In genomic region chr1:234402939-234403338, GRCh38 we compare ENCODE assay signal across 18 cellular contexts. TPM values are rescaled to one million over a fixed set of nuclear protein-coding genes. Genes with fewer than 3 reads are reported as not detected.
DNase-seq lines count a peak whose midpoint lies in the region; ATAC-seq and TF ChIP-seq lines count a peak whose summit lies in the region.
"Had no signal": no experiment of that assay in that cellular context is flagged by ENCODE, and none has a peak within 500 bp of the region (broad histone marks: within the 10 kb centered on the region; RNA-seq: fewer than 3 reads in every experiment).

No MANE protein-coding gene starts in this region.

- H3K36me3 ChIP-seq in CD8-positive, alpha-beta T cell (ENCODE audit: insufficient read depth, low read length), result no peaks in the 10 kb centered on the region
- no peaks in the 10 kb centered on the region; the same call in 1 of the 2 replicates for H3K36me3 ChIP-seq in H7 (replicated peaks; ENCODE audit: control insufficient read depth, insufficient read depth, low read length)
- H3K36me3 ChIP-seq: uterus had no signal

- H3K27me3 Mint-ChIP-seq in activated T-cell treated with anti-CD3 and anti-CD28 coated beads, Interleukin-2, amount 50 U/mL, for 24 hours, result no peaks in the 10 kb centered on the region
- no peaks in the 10 kb centered on the region for H3K27me3 Mint-ChIP-seq in activated T-cell treated with anti-CD3 and anti-CD28 coated beads, Interleukin-2, amount 50 U/mL, for 4 hours (ENCODE audit: low read depth)
- no peaks in the 10 kb centered on the region for H3K27me3 Mint-ChIP-seq in CD8-positive, alpha-beta T cell (ENCODE audit: low read depth)
- H3K27me3 Mint-ChIP-seq in activated T-helper 2 cell treated with anti-CD3 and anti-CD28 coated beads, Interferon-gamma antibody, Interleukin-2, Interleukin-4, amounts not matched to agents 10 μg/mL and 5 μg/mL and 100 μg/mL, durations not matched to agents 14 hours and 24 hours and 36 hours (ENCODE audit: low read depth), result no peaks in the 10 kb centered on the region
- no peaks in the 10 kb centered on the region for H3K27me3 Mint-ChIP-seq in natural killer cell treated with Interleukin-12 subunit alpha and Interleukin-12 subunit beta and Interleukin-15 and Interleukin-18, amount 100 ng/mL, for 72 hours

- CTCF ChIA-PET in CD8-positive, alpha-beta T cell (lab: Charles Lee), result no interaction called here

- peaks cover 23% of the 10 kb centered on the region for H3K4me1 ChIP-seq in CD8-positive, alpha-beta T cell (ENCODE audit: insufficient read depth, low read length)
- H3K4me1 ChIP-seq: uterus had no signal

- no peak overlapping the region for H3K4me3 Mint-ChIP-seq in activated T-cell treated with anti-CD3 and anti-CD28 coated beads, Interleukin-2, amount 50 U/mL, for 24 hours
- H3K4me3 Mint-ChIP-seq in activated T-cell treated with anti-CD3 and anti-CD28 coated beads, Interleukin-2, amount 50 U/mL, for 4 hours, result no peak overlapping the region
- no peak overlapping the region for H3K4me3 Mint-ChIP-seq in CD8-positive, alpha-beta T cell
- peak overlapping the region; percentile 2 for H3K4me3 Mint-ChIP-seq in activated T-helper 2 cell treated with anti-CD3 and anti-CD28 coated beads, Interferon-gamma antibody, Interleukin-2, Interleukin-4, amounts not matched to agents 10 μg/mL and 5 μg/mL and 100 μg/mL, durations not matched to agents 14 hours and 24 hours and 36 hours (ENCODE audit: low read depth)
- H3K4me3 Mint-ChIP-seq in natural killer cell treated with Interleukin-12 subunit alpha and Interleukin-12 subunit beta and Interleukin-15 and Interleukin-18, amount 100 ng/mL, for 72 hours, result peak overlapping the region; percentile 6
- H3K4me3 Mint-ChIP-seq: HFFc6, nephron progenitor cell had no signal

- H3K27ac ChIP-seq in CD8-positive, alpha-beta T cell (ENCODE audit: low read depth, low read length), result no peak overlapping the region
- H3K27ac ChIP-seq: epithelial cell of prostate, heart right ventricle, sigmoid colon, uterus had no signal

- H3K27me3 ChIP-seq in CD8-positive, alpha-beta T cell (ENCODE audit: insufficient read depth, low read length), result no peaks in the 10 kb centered on the region
- H3K27me3 ChIP-seq in H7 (ENCODE audit: control insufficient read depth, insufficient read depth, low read length), result no peaks in the 10 kb centered on the region
- H3K27me3 ChIP-seq: heart right ventricle, sigmoid colon, uterus had no signal

- no peaks in the 10 kb centered on the region for H3K9me3 ChIP-seq in CD8-positive, alpha-beta T cell (ENCODE audit: low read length)
- H3K9me3 ChIP-seq: heart right ventricle, sigmoid colon, uterus had no signal

- ATAC-seq in activated T-cell treated with anti-CD3 and anti-CD28 coated beads, Interleukin-2, amount 50 U/mL, for 4 hours, result no peak
- ATAC-seq in CD8-positive, alpha-beta T cell, result no peak
- no peak for ATAC-seq in natural killer cell treated with Interleukin-12 subunit alpha and Interleukin-12 subunit beta and Interleukin-15 and Interleukin-18, amount 100 ng/mL, for 72 hours

- POLR2A ChIA-PET in CD8-positive, alpha-beta T cell (lab: Charles Lee), result no interaction called here

- TF ChIP-seq CTCF in CD8-positive, alpha-beta T cell (IDR thresholded peaks at IDR 0.05), result no peak

- intact Hi-C loops in CD8-positive, alpha-beta T cell (cut with DNase I, micrococcal nuclease), result no loop called here
- intact Hi-C loops in activated T-helper 2 cell treated with anti-CD3 and anti-CD28 coated beads, Interferon-gamma antibody, Interleukin-2, Interleukin-4, amounts not matched to agents 10 μg/mL and 5 μg/mL and 100 μg/mL, durations not matched to agents 14 hours and 24 hours and 36 hours (cut with micrococcal nuclease), result loop anchor here (10.0 kb wide), 1 partner anchor 202 kb away; no protein-coding TSS in a partner anchor

- peaks cover 82% of the 10 kb centered on the region for H3K36me3 Mint-ChIP-seq in activated T-cell treated with anti-CD3 and anti-CD28 coated beads, Interleukin-2, amount 50 U/mL, for 24 hours (ENCODE audit: low read depth)
- H3K36me3 Mint-ChIP-seq in activated T-cell treated with anti-CD3 and anti-CD28 coated beads, Interleukin-2, amount 50 U/mL, for 4 hours (ENCODE audit: insufficient read depth), result peaks cover 11% of the 10 kb centered on the region
- peaks cover 52% of the 10 kb centered on the region for H3K36me3 Mint-ChIP-seq in CD8-positive, alpha-beta T cell
- H3K36me3 Mint-ChIP-seq in activated T-helper 2 cell treated with anti-CD3 and anti-CD28 coated beads, Interferon-gamma antibody, Interleukin-2, Interleukin-4, amounts not matched to agents 10 μg/mL and 5 μg/mL and 100 μg/mL, durations not matched to agents 14 hours and 24 hours and 36 hours (ENCODE audit: low read depth), result peaks cover 67% of the 10 kb centered on the region
- peaks cover 9% of the 10 kb centered on the region for H3K36me3 Mint-ChIP-seq in natural killer cell treated with Interleukin-12 subunit alpha and Interleukin-12 subunit beta and Interleukin-15 and Interleukin-18, amount 100 ng/mL, for 72 hours

- H3K4me3 ChIP-seq in CD8-positive, alpha-beta T cell (ENCODE audit: low read depth, low read length), result no peak overlapping the region
- H3K4me3 ChIP-seq in H7 (ENCODE audit: insufficient read depth, low read depth, low read length), result no peak overlapping the region
- H3K4me3 ChIP-seq: heart right ventricle, sigmoid colon, uterus had no signal

- no peaks in the 10 kb centered on the region for H3K9me3 Mint-ChIP-seq in activated T-cell treated with anti-CD3 and anti-CD28 coated beads, Interleukin-2, amount 50 U/mL, for 24 hours
- H3K9me3 Mint-ChIP-seq in activated T-cell treated with anti-CD3 and anti-CD28 coated beads, Interleukin-2, amount 50 U/mL, for 4 hours, result peaks cover 2% of the 10 kb centered on the region
- no peaks in the 10 kb centered on the region for H3K9me3 Mint-ChIP-seq in CD8-positive, alpha-beta T cell
- no peaks in the 10 kb centered on the region for H3K9me3 Mint-ChIP-seq in activated T-helper 2 cell treated with anti-CD3 and anti-CD28 coated beads, Interferon-gamma antibody, Interleukin-2, Interleukin-4, amounts not matched to agents 10 μg/mL and 5 μg/mL and 100 μg/mL, durations not matched to agents 14 hours and 24 hours and 36 hours
- no peaks in the 10 kb centered on the region for H3K9me3 Mint-ChIP-seq in natural killer cell treated with Interleukin-12 subunit alpha and Interleukin-12 subunit beta and Interleukin-15 and Interleukin-18, amount 100 ng/mL, for 72 hours
- H3K9me3 Mint-ChIP-seq: HFFc6, nephron progenitor cell had no signal

- DNase-seq in activated T-cell treated with anti-CD3 and anti-CD28 coated beads, Interleukin-2, amount 50 U/mL, for 24 hours, result no peak
- no peak for DNase-seq in activated T-cell treated with anti-CD3 and anti-CD28 coated beads, Interleukin-2, amount 50 U/mL, for 4 hours
- DNase-seq in CD8-positive, alpha-beta T cell, result no peak
- no peak for DNase-seq in activated T-helper 2 cell treated with anti-CD3 and anti-CD28 coated beads, Interferon-gamma antibody, Interleukin-2, Interleukin-4, amounts not matched to agents 10 μg/mL and 5 μg/mL and 100 μg/mL, durations not matched to agents 14 hours and 24 hours and 36 hours (ENCODE audit: low spot score)
- no peak for DNase-seq in natural killer cell treated with Interleukin-12 subunit alpha and Interleukin-12 subunit beta and Interleukin-15 and Interleukin-18, amount 100 ng/mL, for 72 hours (ENCODE audit: low spot score)
- DNase-seq in H7 (no peak), hypothalamus (lab: John Stamatoyannopoulos, UW) (no peak), SHP77 treated with DMSO at 0.1 percent for 48 hours (lab: John Stamatoyannopoulos, UW) (no peak)
- DNase-seq: DMS79 treated with DMSO at 0.1 percent for 48 hours, HFFc6, KG1, NCI-H1436 treated with DMSO at 0.1 percent for 48 hours, nephron progenitor cell, sigmoid colon, T-helper 9 cell, uterus had no signal

- H3K4me1 Mint-ChIP-seq in activated T-cell treated with anti-CD3 and anti-CD28 coated beads, Interleukin-2, amount 50 U/mL, for 24 hours (ENCODE audit: low read depth), result peaks cover 70% of the 10 kb centered on the region
- peaks cover 73% of the 10 kb centered on the region for H3K4me1 Mint-ChIP-seq in activated T-cell treated with anti-CD3 and anti-CD28 coated beads, Interleukin-2, amount 50 U/mL, for 4 hours (ENCODE audit: low read depth)
- peaks cover 37% of the 10 kb centered on the region for H3K4me1 Mint-ChIP-seq in CD8-positive, alpha-beta T cell (ENCODE audit: low read depth)
- peaks cover 57% of the 10 kb centered on the region for H3K4me1 Mint-ChIP-seq in activated T-helper 2 cell treated with anti-CD3 and anti-CD28 coated beads, Interferon-gamma antibody, Interleukin-2, Interleukin-4, amounts not matched to agents 10 μg/mL and 5 μg/mL and 100 μg/mL, durations not matched to agents 14 hours and 24 hours and 36 hours (ENCODE audit: low read depth)
- H3K4me1 Mint-ChIP-seq in natural killer cell treated with Interleukin-12 subunit alpha and Interleukin-12 subunit beta and Interleukin-15 and Interleukin-18, amount 100 ng/mL, for 72 hours (ENCODE audit: low read depth in 2 of 2), result peaks cover 31 to 41% of the 10 kb centered on the region in 2 donors
- H3K4me1 Mint-ChIP-seq: nephron progenitor cell had no signal

- H3K27ac Mint-ChIP-seq in activated T-cell treated with anti-CD3 and anti-CD28 coated beads, Interleukin-2, amount 50 U/mL, for 24 hours, result peak overlapping the region; percentile 37
- H3K27ac Mint-ChIP-seq in CD8-positive, alpha-beta T cell, result peak overlapping the region; percentile 45
- peak overlapping the region; percentile 34 for H3K27ac Mint-ChIP-seq in activated T-helper 2 cell treated with anti-CD3 and anti-CD28 coated beads, Interferon-gamma antibody, Interleukin-2, Interleukin-4, amounts not matched to agents 10 μg/mL and 5 μg/mL and 100 μg/mL, durations not matched to agents 14 hours and 24 hours and 36 hours
- H3K27ac Mint-ChIP-seq in natural killer cell treated with Interleukin-12 subunit alpha and Interleukin-12 subunit beta and Interleukin-15 and Interleukin-18, amount 100 ng/mL, for 72 hours, result peak overlapping the region in 1 of 2 donors; percentile 12
- H3K27ac Mint-ChIP-seq: HFFc6, nephron progenitor cell had no signal

RNA-seq across cellular contexts. Expression of gene COA6, which starts 29.7 kb away (rescaled TPM):
- 10 to 100 TPM; 55.6 to 65.4 (median 62.8) TPM for total RNA-seq in activated T-cell treated with anti-CD3 and anti-CD28 coated beads, Interleukin-2, amount 50 U/mL, for 4 hours
- total RNA-seq in CD8-positive, alpha-beta T cell, result 1 to 10 TPM; 7.2 to 8.9 TPM
- total RNA-seq in activated T-helper 2 cell treated with anti-CD3 and anti-CD28 coated beads, Interferon-gamma antibody, Interleukin-2, Interleukin-4, amounts not matched to agents 10 μg/mL and 5 μg/mL and 100 μg/mL, durations not matched to agents 14 hours and 24 hours and 36 hours, result 60.3 and 63.6 TPM in 2 replicates
- total RNA-seq in natural killer cell treated with Interleukin-12 subunit alpha and Interleukin-12 subunit beta and Interleukin-15 and Interleukin-18, amount 100 ng/mL, for 72 hours, result 10 to 100 TPM; 27.2 to 32.6 TPM
- 56.5 and 66.0 TPM in 2 replicates for total RNA-seq in H7 (2014; rRNA removed; shearing (Covaris generic))

Comparison
In these comparisons a context has a peak if more than half of its experiments do, and no peak if none do; other contexts are left out.
1. H3K4me3 Mint-ChIP-seq: peak in activated T-helper 2 cell treated with anti-CD3 and anti-CD28 coated beads, Interferon-gamma antibody, Interleukin-2, Interleukin-4, amounts not matched to agents 10 μg/mL and 5 μg/mL and 100 μg/mL, durations not matched to agents 14 hours and 24 hours and 36 hours (single experiment) and natural killer cell treated with Interleukin-12 subunit alpha and Interleukin-12 subunit beta and Interleukin-15 and Interleukin-18, amount 100 ng/mL, for 72 hours (single experiment); none in activated T-cell treated with anti-CD3 and anti-CD28 coated beads, Interleukin-2, amount 50 U/mL, for 24 hours (single experiment), activated T-cell treated with anti-CD3 and anti-CD28 coated beads, Interleukin-2, amount 50 U/mL, for 4 hours (single experiment) and CD8-positive, alpha-beta T cell (single experiment).